In genomic region chr3:44913868-44914468, GRCh38 we compare ENCODE assay signal across 10 cellular contexts. TPM values are rescaled to one million over a fixed set of nuclear protein-coding genes. Genes with fewer than 3 reads are reported as not detected.
DNase-seq lines count a peak whose midpoint lies in the region; ATAC-seq and TF ChIP-seq lines count a peak whose summit lies in the region.
"Had no signal": no experiment of that assay in that cellular context is flagged by ENCODE, and none has a peak within 500 bp of the region (broad histone marks: within the 10 kb centered on the region; RNA-seq: fewer than 3 reads in every experiment).

No MANE protein-coding gene starts in this region.

- no peak for TF ChIP-seq POLR2A in breast epithelium (IDR thresholded peaks at IDR 0.05)

- H3K27ac ChIP-seq in breast epithelium = no peak overlapping the region
- H3K27ac ChIP-seq: BLaER1 treated with 17β-estradiol and CSF1 and Interleukin-3, amounts not matched to agents 10 nM and 100 nM; skin epidermis had no signal

- H3K36me3 ChIP-seq in breast epithelium = no peaks in the 10 kb centered on the region

- no peak for ATAC-seq in GM21786 (IDR thresholded peaks at IDR 0.05; ENCODE audit: unreplicated experiment)

- H3K4me1 ChIP-seq in breast epithelium = no peaks in the 10 kb centered on the region

- no peaks in the 10 kb centered on the region for H3K27me3 ChIP-seq in breast epithelium
- H3K27me3 ChIP-seq: BLaER1 treated with 17β-estradiol and CSF1 and Interleukin-3, amounts not matched to agents 10 nM and 100 nM had no signal

- H3K4me3 ChIP-seq in WI38 (ENCODE audit: low read depth, low read length) = no peak overlapping the region
- no peak overlapping the region for H3K4me3 ChIP-seq in breast epithelium
- H3K4me3 ChIP-seq: BLaER1 treated with 17β-estradiol and CSF1 and Interleukin-3, amounts not matched to agents 10 nM and 100 nM; skin epidermis had no signal

- no peaks in the 10 kb centered on the region for H3K9me3 ChIP-seq in breast epithelium

- peak; percentile 86 for TF ChIP-seq CTCF in WI38 (IDR thresholded peaks at IDR 0.05; ENCODE audit: low read depth, low read length)
- peak; percentile 28 to 60 (median 40) for TF ChIP-seq CTCF in breast epithelium (IDR thresholded peaks at IDR 0.05)

- intact Hi-C loops in breast epithelium (cut with DNase I; ENCODE audit: low total_unique reads) = no loop called here

- DNase-seq in NCI-H1417 (lab: John Stamatoyannopoulos, UW) (peak; percentile 31 to 77 (median 64)), NCI-H1417 treated with DMSO at 0.1 percent for 48 hours (lab: John Stamatoyannopoulos, UW) (no peak), NCI-H1930 (lab: John Stamatoyannopoulos, UW) (peak; percentile 25 to 42), breast epithelium (ENCODE audit: low spot score in 2 of 2) (no peak), iris pigment epithelial cell (ENCODE audit: low read depth) (peak; percentile 61)
- peak; percentile 40 to 61 for DNase-seq in stimulated activated CD4-positive, alpha-beta T cell treated with anti-CD3 and anti-CD28 coated beads, Interleukin-1b, Interleukin-23, amount 100 ng/mL, for 4 hours (ENCODE audit: low read depth in 2 of 2)

RNA-seq across cellular contexts. Expression of gene TGM4, which starts 39.6 kb away (rescaled TPM):
- under 1 TPM in 1 of 3 donors, not detected in 2; 0.16 TPM for total RNA-seq in breast epithelium

RNA-seq across cellular contexts. Expression of gene TMEM42, which starts 52.3 kb away (rescaled TPM):
- total RNA-seq in breast epithelium = 10 to 100 TPM; 12.8 to 28.6 (median 20.3) TPM

Comparison
In these comparisons a context has a peak if more than half of its experiments do, and no peak if none do; other contexts are left out.
1. DNase-seq: peak in NCI-H1417 (3 of 3), NCI-H1930 (2 of 2), iris pigment epithelial cell (single experiment) and stimulated activated CD4-positive, alpha-beta T cell treated with anti-CD3 and anti-CD28 coated beads, Interleukin-1b, Interleukin-23, amount 100 ng/mL, for 4 hours (2 of 2); none in NCI-H1417 treated with DMSO at 0.1 percent for 48 hours (single experiment) and breast epithelium (0 of 2).